1 cellular context compared by ENCODE assay signal in genomic region chr16:4814542-4815173, GRCh38.
TF ChIP-seq lines count a peak whose summit lies in the region.

No MANE protein-coding gene starts in this region.

TF ChIP-seq in GM23338, 12 proteins besides CTCF, POLR2A, EP300 and RAD21 (continued from another document):
- TF ChIP-seq REST (IDR thresholded peaks at IDR 0.05; ENCODE audit: unreplicated experiment) (no peak), ZNF462 (CRISPR knock-in tag; IDR thresholded peaks at IDR 0.05) (no peak), ETS1 (IDR thresholded peaks at IDR 0.05) (no peak), ZNF331 (CRISPR knock-in tag; IDR thresholded peaks at IDR 0.05; ENCODE audit: low read depth) (no peak), ZNF114 (CRISPR knock-in tag; IDR thresholded peaks at IDR 0.05) (no peak), EZH2phosphoT487 (IDR thresholded peaks at IDR 0.05; ENCODE audit: unreplicated experiment) (no peak), NANOG (IDR thresholded peaks at IDR 0.05; ENCODE audit: borderline replicate concordance) (no peak)
